In genomic region chr12:26275313-26276257, GRCh38 we compare ENCODE assay signal across 8 cellular contexts.
A peak's percentile ranks its signal among the peaks of the same experiment; 100 is the strongest.
DNase-seq lines count a peak whose midpoint lies in the region; ATAC-seq and TF ChIP-seq lines count a peak whose summit lies in the region.

No MANE protein-coding gene starts in this region.

- ATAC-seq in GM21515 (IDR thresholded peaks at IDR 0.05; ENCODE audit: unreplicated experiment): no peak
- no peak for ATAC-seq in GM18505 (IDR thresholded peaks at IDR 0.05; ENCODE audit: unreplicated experiment)

- TF ChIP-seq POLR2A in GM18505 (IDR thresholded peaks at IDR 0.05; ENCODE audit: borderline replicate concordance, extremely low read depth, insufficient read depth, insufficient read length): no peak

- POLR2A ChIA-PET in RWPE1 (lab: Yijun Ruan, JAX; ENCODE audit: low non-redundant PET): interaction anchor here (0.8 kb wide), 1 partner anchor 153 kb away, joined by 4 read pairs; no protein-coding TSS in a partner anchor

- peak; percentile 50 for DNase-seq in Daoy (ENCODE audit: low read depth)
- DNase-seq in RWPE1 (ENCODE audit: low spot score): no peak
- DNase-seq in fibroblast of gingiva (ENCODE audit: low read depth): peak; percentile 76
- DNase-seq in renal cortical epithelial cell (ENCODE audit: low read depth): peak; percentile 99
- DNase-seq in AG08395 (ENCODE audit: low spot score): no peak
- no peak for DNase-seq in activated T-cell treated with anti-CD3 and anti-CD28 coated beads, Interleukin-2, amount 50 U/mL, for 1 hour

- H3K27ac ChIP-seq in RWPE1: peak overlapping the region; percentile 79

- CTCF ChIA-PET in RWPE1 (lab: Yijun Ruan, JAX): no interaction called here

- no peak for TF ChIP-seq CTCF in RWPE1 (conservative IDR thresholded peaks at IDR 0.05; ENCODE audit: low read depth)

Comparison
In these comparisons a context has a peak if more than half of its experiments do, and no peak if none do; other contexts are left out.
1. DNase-seq: peak in Daoy (single experiment), fibroblast of gingiva (single experiment) and renal cortical epithelial cell (single experiment); none in RWPE1 (single experiment), AG08395 (single experiment) and activated T-cell treated with anti-CD3 and anti-CD28 coated beads, Interleukin-2, amount 50 U/mL, for 1 hour (single experiment).